Comparison of ENCODE assay signal across 15 cellular contexts in the genomic region with DNA sequence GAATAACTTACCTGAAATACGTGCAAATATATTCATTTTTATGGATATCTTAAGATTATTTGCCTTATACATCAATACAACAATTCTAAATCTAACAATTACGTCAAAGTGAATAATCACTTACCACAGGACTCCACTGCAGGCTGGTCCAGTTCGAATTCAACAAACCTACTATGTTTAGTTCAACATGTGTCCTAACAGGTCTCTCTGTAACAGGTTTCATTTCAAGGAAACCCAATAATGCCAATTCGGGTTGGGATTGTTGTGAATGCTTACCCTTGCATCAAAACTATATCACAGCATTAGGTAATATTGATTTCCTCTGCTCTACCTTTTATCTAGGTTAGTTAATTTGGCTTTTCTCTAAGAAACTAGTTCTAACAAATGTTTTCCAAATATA. TPM values are rescaled to one million over a fixed set of nuclear protein-coding genes. Genes with fewer than 3 reads are reported as not detected.
A peak's percentile ranks its signal among the peaks of the same experiment; 100 is the strongest.
DNase-seq lines count a peak whose midpoint lies in the region; ATAC-seq and TF ChIP-seq lines count a peak whose summit lies in the region.
"Had no signal": no experiment of that assay in that cellular context is flagged by ENCODE, and none has a peak within 500 bp of the region (broad histone marks: within the 10 kb centered on the region; RNA-seq: fewer than 3 reads in every experiment).

No MANE protein-coding gene starts in this region.

- BruUV-seq in MCF 10A (replicated peaks; lab: Mats Ljungman, UMichigan): no TSS peak

- H3K36me3 Mint-ChIP-seq in MCF 10A (ENCODE audit: insufficient read depth, unreplicated experiment): peaks cover 58% of the 10 kb centered on the region
- H3K36me3 Mint-ChIP-seq in T-helper 17 cell (ENCODE audit: low read depth): peaks cover 17% of the 10 kb centered on the region
- H3K36me3 Mint-ChIP-seq in immature natural killer cell: peaks cover 5 to 23% (median 13%) of the 10 kb centered on the region in 3 donors
- peaks cover 14% of the 10 kb centered on the region for H3K36me3 Mint-ChIP-seq in stimulated activated memory B cell treated with anti-CD40 and anti-IgM and Interleukin-4, amounts not matched to agents 10 μg/mL and 1 μg/mL and 100 μg/mL, for 72 hours

- TF ChIP-seq POLR2A in breast epithelium (IDR thresholded peaks at IDR 0.05): no peak

- H3K27me3 Mint-ChIP-seq in MCF 10A (ENCODE audit: insufficient read depth, unreplicated experiment) (no peaks in the 10 kb centered on the region), T-helper 17 cell (no peaks in the 10 kb centered on the region), immature natural killer cell (ENCODE audit: low read depth in 3 of 3) (peaks cover 6 to 20% (median 19%) of the 10 kb centered on the region in 3 donors)
- no peaks in the 10 kb centered on the region for H3K27me3 Mint-ChIP-seq in stimulated activated memory B cell treated with anti-CD40 and anti-IgM and Interleukin-4, amounts not matched to agents 10 μg/mL and 1 μg/mL and 100 μg/mL, for 72 hours

- CTCF ChIA-PET in MCF 10A (lab: Yijun Ruan, JAX): interaction anchor here (2.5 kb wide), 1 partner anchor 369 kb away, joined by 20 read pairs; no protein-coding TSS in a partner anchor

- H3K4me1 ChIP-seq in breast epithelium: peaks cover 0 to 5% of the 10 kb centered on the region in 2 donors

- DNase-seq in MCF 10A (ENCODE audit: unreplicated experiment) (no peak), breast epithelium (ENCODE audit: low spot score in 2 of 2) (no peak), T-helper 17 cell (no peak), immature natural killer cell (no peak), nucleus accumbens (lab: John Stamatoyannopoulos, UW) (no peak), HCEC 1CT (no peak), NCI-H748 (lab: John Stamatoyannopoulos, UW; ENCODE audit: unreplicated experiment) (no peak)
- DNase-seq: activated CD4-positive, alpha-beta T cell treated with anti-CD3 and anti-CD28 coated beads, Interleukin-2, amount 50 U/mL, for 48 hours; amygdala; foreskin melanocyte; GF-D8; kidney glomerular epithelial cell; NCI-H2227 treated with DMSO at 0.1 percent for 48 hours; PC-9 had no signal

- no peaks in the 10 kb centered on the region for H3K27me3 ChIP-seq in breast epithelium

- H3K9me3 Mint-ChIP-seq in MCF 10A (ENCODE audit: unreplicated experiment): no peaks in the 10 kb centered on the region
- H3K9me3 Mint-ChIP-seq in immature natural killer cell: no peaks in the 10 kb centered on the region
- H3K9me3 Mint-ChIP-seq in stimulated activated memory B cell treated with anti-CD40 and anti-IgM and Interleukin-4, amounts not matched to agents 10 μg/mL and 1 μg/mL and 100 μg/mL, for 72 hours: no peaks in the 10 kb centered on the region

- POLR2A ChIA-PET in MCF 10A (lab: Yijun Ruan, JAX): interaction anchor here (2.3 kb wide), 1 partner anchor 12 kb away, joined by 12 read pairs; no protein-coding TSS in a partner anchor

- intact Hi-C loops in MCF 10A (cut with micrococcal nuclease): no loop called here
- intact Hi-C loops in breast epithelium (cut with DNase I; ENCODE audit: low total_unique reads): no loop called here

- TF ChIP-seq CTCF in MCF 10A (IDR thresholded peaks at IDR 0.05; ENCODE audit: unreplicated experiment): no peak
- no peak for TF ChIP-seq CTCF in breast epithelium (IDR thresholded peaks at IDR 0.05)

- ATAC-seq in T-helper 17 cell: no peak
- no peak for ATAC-seq in stimulated activated memory B cell treated with anti-CD40 and anti-IgM and Interleukin-4, amounts not matched to agents 10 μg/mL and 1 μg/mL and 100 μg/mL, for 72 hours

- H3K27ac ChIP-seq in breast epithelium: no peak overlapping the region
- H3K27ac ChIP-seq: PC-9 had no signal

- H3K4me1 Mint-ChIP-seq in MCF 10A (ENCODE audit: insufficient read depth, unreplicated experiment): peaks cover 40% of the 10 kb centered on the region
- peaks cover 38% of the 10 kb centered on the region for H3K4me1 Mint-ChIP-seq in T-helper 17 cell
- H3K4me1 Mint-ChIP-seq in immature natural killer cell: peaks cover 49 to 84% of the 10 kb centered on the region in 2 donors
- peaks cover 46% of the 10 kb centered on the region for H3K4me1 Mint-ChIP-seq in stimulated activated memory B cell treated with anti-CD40 and anti-IgM and Interleukin-4, amounts not matched to agents 10 μg/mL and 1 μg/mL and 100 μg/mL, for 72 hours

- H3K4me3 Mint-ChIP-seq in MCF 10A (ENCODE audit: unreplicated experiment): no peak overlapping the region
- H3K4me3 Mint-ChIP-seq in T-helper 17 cell: peak overlapping the region; percentile 97
- H3K4me3 Mint-ChIP-seq in immature natural killer cell: peak overlapping the region; percentile 5 to 99 (median 93)
- H3K4me3 Mint-ChIP-seq in stimulated activated memory B cell treated with anti-CD40 and anti-IgM and Interleukin-4, amounts not matched to agents 10 μg/mL and 1 μg/mL and 100 μg/mL, for 72 hours: no peak overlapping the region

- no peak overlapping the region for H3K4me3 ChIP-seq in breast epithelium
- H3K4me3 ChIP-seq: PC-9 had no signal

- no peaks in the 10 kb centered on the region for H3K36me3 ChIP-seq in breast epithelium

- no peaks in the 10 kb centered on the region for H3K9me3 ChIP-seq in breast epithelium
- H3K9me3 ChIP-seq in T-helper 17 cell (ENCODE audit: control insufficient read depth, low read length, poor library complexity, severe bottlenecking): no peaks in the 10 kb centered on the region

- peak overlapping the region; percentile 68 for H3K27ac Mint-ChIP-seq in MCF 10A (ENCODE audit: low read depth, unreplicated experiment)
- H3K27ac Mint-ChIP-seq in T-helper 17 cell: peak overlapping the region; percentile 98
- H3K27ac Mint-ChIP-seq in immature natural killer cell: peak overlapping the region in 5 of 6 donors; percentile 11 to 95 (median 80)
- peak overlapping the region; percentile 16 for H3K27ac Mint-ChIP-seq in stimulated activated memory B cell treated with anti-CD40 and anti-IgM and Interleukin-4, amounts not matched to agents 10 μg/mL and 1 μg/mL and 100 μg/mL, for 72 hours

RNA-seq across cellular contexts. Expression of gene IVNS1ABP, which starts 4.7 kb away (rescaled TPM):
- 67.4 and 92.0 TPM in 2 replicates for total RNA-seq in MCF 10A (2022)
- total RNA-seq in breast epithelium: 10 to 100 TPM; 51.0 to 92.9 (median 91.1) TPM
- total RNA-seq in T-helper 17 cell: 100 to 1,000 TPM; 467 to 499 TPM
- polyA plus RNA-seq in immature natural killer cell: 100 to 1,000 TPM in 2 of 3 donors, 10 to 100 TPM in 1; 68.6 to 146 (median 110) TPM

Comparison
In these comparisons a context has a peak if more than half of its experiments do, and no peak if none do; other contexts are left out.
1. H3K27ac Mint-ChIP-seq: peak in every context shown above with its lines; median percentile 98 in T-helper 17 cell; 80 in immature natural killer cell; 68 in MCF 10A; 16 in stimulated activated memory B cell treated with anti-CD40 and anti-IgM and Interleukin-4, amounts not matched to agents 10 μg/mL and 1 μg/mL and 100 μg/mL, for 72 hours.
2. H3K4me3 Mint-ChIP-seq: peak in T-helper 17 cell (single experiment) and immature natural killer cell (5 of 5); none in MCF 10A (single experiment) and stimulated activated memory B cell treated with anti-CD40 and anti-IgM and Interleukin-4, amounts not matched to agents 10 μg/mL and 1 μg/mL and 100 μg/mL, for 72 hours (single experiment).